Comparison of ENCODE assay signal across 27 cellular contexts in the genomic region with DNA sequence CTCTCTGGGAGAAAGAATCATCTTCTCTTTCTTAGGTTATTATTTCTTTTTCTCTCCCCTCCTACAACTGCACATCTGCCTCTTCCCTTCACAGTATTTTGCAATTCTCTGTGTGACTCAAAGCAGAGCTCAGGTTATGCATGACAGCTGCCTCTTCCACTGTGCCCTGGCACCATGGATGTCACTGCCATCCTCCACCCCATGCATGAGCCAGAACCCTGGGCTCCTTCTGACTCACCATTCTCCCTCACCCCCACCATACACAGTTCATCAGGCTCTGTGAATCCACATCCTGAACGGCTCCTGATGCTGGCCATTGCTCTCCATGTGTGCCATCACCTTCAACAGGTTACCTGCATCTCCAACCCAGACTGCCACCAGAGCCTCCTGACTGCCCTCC. TPM values are rescaled to one million over a fixed set of nuclear protein-coding genes. Genes with fewer than 3 reads are reported as not detected.
"Had no signal": no experiment of that assay in that cellular context is flagged by ENCODE, and none has a peak within 500 bp of the region (broad histone marks: within the 10 kb centered on the region; RNA-seq: fewer than 3 reads in every experiment).

No MANE protein-coding gene starts in this region.

- H3K9me3 ChIP-seq: adrenal gland, neutrophil, pancreas, right lobe of liver, thoracic aorta, upper lobe of left lung had no signal

- ATAC-seq: activated naive CD4-positive, alpha-beta T cell treated with anti-CD3 and anti-CD28 coated beads, Interleukin-2, amount 50 U/mL, for 72 hours; activated T-cell treated with anti-CD3 and anti-CD28 coated beads, Interleukin-2, amount 50 U/mL, for 72 hours; effector memory CD8-positive, alpha-beta T cell; left cardiac atrium; naive thymus-derived CD8-positive, alpha-beta T cell; pancreas; right lobe of liver had no signal

- H3K4me1 ChIP-seq: adrenal gland, pancreas, right lobe of liver, upper lobe of left lung had no signal

- H3K36me3 ChIP-seq: adrenal gland, cardiac muscle cell, neutrophil, pancreas, right lobe of liver, thoracic aorta, upper lobe of left lung, WERI-Rb-1 had no signal

- H3K4me3 ChIP-seq: adrenal gland, cardiac muscle cell, pancreas, right lobe of liver, smooth muscle cell, thoracic aorta, upper lobe of left lung had no signal

- H3K36me3 Mint-ChIP-seq: activated naive CD4-positive, alpha-beta T cell treated with anti-CD3 and anti-CD28 coated beads, Interleukin-2, amount 50 U/mL, for 72 hours; naive thymus-derived CD8-positive, alpha-beta T cell had no signal

- DNase-seq: activated CD4-positive, alpha-beta T cell treated with anti-CD3 and anti-CD28 coated beads for 1 hour; activated CD4-positive, alpha-beta T cell treated with anti-CD3 and anti-CD28 coated beads, Interleukin-2, amount 50 U/mL, for 4 hours; activated gamma-delta T cell; activated T-cell treated with anti-CD3 and anti-CD28 coated beads, Interleukin-2, amount 50 U/mL, for 72 hours; adrenal gland; effector memory CD8-positive, alpha-beta T cell; left cardiac atrium; mesendoderm; naive thymus-derived CD8-positive, alpha-beta T cell; pancreas; right lobe of liver; stimulated activated CD4-positive, alpha-beta T cell treated with anti-CD3 and anti-CD28 coated beads, Interleukin-4, amount 100 ng/mL, for 1 hour; SW 1271; T-helper 2 cell; upper lobe of left lung; WERI-Rb-1 had no signal

- H3K4me1 Mint-ChIP-seq: naive thymus-derived CD8-positive, alpha-beta T cell had no signal

- H3K27ac ChIP-seq: adrenal gland, cardiac muscle cell, epithelial cell of prostate, neutrophil, pancreas, right lobe of liver, thoracic aorta, upper lobe of left lung had no signal

- H3K27ac Mint-ChIP-seq: activated naive CD4-positive, alpha-beta T cell treated with anti-CD3 and anti-CD28 coated beads, Interleukin-2, amount 50 U/mL, for 72 hours; activated T-cell treated with anti-CD3 and anti-CD28 coated beads, Interleukin-2, amount 50 U/mL, for 72 hours; effector memory CD8-positive, alpha-beta T cell had no signal

- H3K27me3 ChIP-seq: adrenal gland, cardiac muscle cell, neutrophil, right lobe of liver, upper lobe of left lung had no signal

- H3K4me3 Mint-ChIP-seq: activated T-cell treated with anti-CD3 and anti-CD28 coated beads, Interleukin-2, amount 50 U/mL, for 72 hours; effector memory CD8-positive, alpha-beta T cell; naive thymus-derived CD8-positive, alpha-beta T cell had no signal

RNA-seq across cellular contexts. Expression of a gene that starts 23.9 kb away (rescaled TPM):
- total RNA-seq: activated CD8-positive, alpha-beta memory T cell treated with anti-CD3 and anti-CD28 coated beads for 36 hours; activated naive CD4-positive, alpha-beta T cell treated with anti-CD3 and anti-CD28 coated beads, Interleukin-2, amount 50 U/mL, for 72 hours; activated T-cell treated with anti-CD3 and anti-CD28 coated beads, Interleukin-2, amount 50 U/mL, for 72 hours; cardiac muscle cell; dermis microvascular lymphatic vessel endothelial cell; fibroblast of lung; left cardiac atrium; lower leg skin; naive thymus-derived CD8-positive, alpha-beta T cell; pulmonary artery endothelial cell; right lobe of liver; thoracic aorta had no signal
- polyA plus RNA-seq: cardiac muscle cell; fibroblast of lung; naive thymus-derived CD8-positive, alpha-beta T cell; smooth muscle cell had no signal
